17 cellular contexts compared by ENCODE assay signal in genomic region chr11:30478923-30479322, GRCh38.
DNase-seq lines count a peak whose midpoint lies in the region; ATAC-seq and TF ChIP-seq lines count a peak whose summit lies in the region.
"Had no signal": no experiment of that assay in that cellular context is flagged by ENCODE, and none has a peak within 500 bp of the region (broad histone marks: within the 10 kb centered on the region; RNA-seq: fewer than 3 reads in every experiment).

No MANE protein-coding gene starts in this region.

- H3K4me1 Mint-ChIP-seq in activated naive CD8-positive, alpha-beta T cell treated with anti-CD3 and anti-CD28 coated beads for 36 hours, result no peaks in the 10 kb centered on the region
- no peaks in the 10 kb centered on the region for H3K4me1 Mint-ChIP-seq in Calu3 (ENCODE audit: low read depth, unreplicated experiment)

- BruUV-seq in Calu3 (replicated peaks; lab: Mats Ljungman, UMichigan), result no TSS peak

- no peak for TF ChIP-seq CTCF in coronary artery (IDR thresholded peaks at IDR 0.05)
- TF ChIP-seq CTCF in right atrium auricular region (IDR thresholded peaks at IDR 0.05), result no peak
- TF ChIP-seq CTCF in psoas muscle (IDR thresholded peaks at IDR 0.05), result no peak
- no peak for TF ChIP-seq CTCF in Calu3 (IDR thresholded peaks at IDR 0.05; ENCODE audit: unreplicated experiment)

- no peak overlapping the region for H3K27ac Mint-ChIP-seq in activated naive CD8-positive, alpha-beta T cell treated with anti-CD3 and anti-CD28 coated beads for 36 hours
- H3K27ac Mint-ChIP-seq in Calu3 (ENCODE audit: unreplicated experiment), result no peak overlapping the region
- H3K27ac Mint-ChIP-seq: stimulated activated naive CD8-positive, alpha-beta T cell treated with anti-CD3 and anti-CD28 coated beads, Interleukin-15, Interleukin-2, amounts not matched to agents 100 ng/mL and 50 ng/mL, for 24 hours had no signal

- peak overlapping the region; percentile 53 to 75 for H3K27ac ChIP-seq in coronary artery
- peak overlapping the region; percentile 56 to 59 for H3K27ac ChIP-seq in right atrium auricular region
- H3K27ac ChIP-seq in psoas muscle, result peak overlapping the region; percentile 32
- H3K27ac ChIP-seq: BLaER1, HL-60, KMS-11, spleen had no signal

- no peaks in the 10 kb centered on the region for H3K9me3 ChIP-seq in right atrium auricular region
- no peaks in the 10 kb centered on the region for H3K9me3 ChIP-seq in psoas muscle
- H3K9me3 ChIP-seq: BLaER1, spleen had no signal

- no peaks in the 10 kb centered on the region for H3K36me3 Mint-ChIP-seq in activated naive CD8-positive, alpha-beta T cell treated with anti-CD3 and anti-CD28 coated beads for 36 hours
- no peaks in the 10 kb centered on the region for H3K36me3 Mint-ChIP-seq in Calu3 (ENCODE audit: insufficient read depth, unreplicated experiment)

- 16 to 24% (median 17%) methylated on average over 3 of the region's 3 CpGs for WGBS in psoas muscle, 3 donors

- CTCF ChIA-PET in Calu3 (lab: Charles Lee), result no interaction called here

- intact Hi-C loops in psoas muscle (cut with DNase I), result no loop called here
- intact Hi-C loops in Calu3 (cut with micrococcal nuclease; ENCODE audit: unreplicated experiment), result no loop called here

- no peak overlapping the region for H3K4me3 Mint-ChIP-seq in activated naive CD8-positive, alpha-beta T cell treated with anti-CD3 and anti-CD28 coated beads for 36 hours
- no peak overlapping the region for H3K4me3 Mint-ChIP-seq in Calu3 (ENCODE audit: low read depth, unreplicated experiment)
- H3K4me3 Mint-ChIP-seq: stimulated activated naive CD8-positive, alpha-beta T cell treated with anti-CD3 and anti-CD28 coated beads, Interleukin-15, Interleukin-2, amounts not matched to agents 100 ng/mL and 50 ng/mL, for 24 hours had no signal

- H3K27me3 ChIP-seq in right atrium auricular region, result no peaks in the 10 kb centered on the region
- no peaks in the 10 kb centered on the region for H3K27me3 ChIP-seq in psoas muscle (ENCODE audit: insufficient read depth in 3 of 3, low read length in 2 of 3)
- H3K27me3 ChIP-seq: BLaER1, spleen had no signal

- no peaks in the 10 kb centered on the region for H3K9me3 Mint-ChIP-seq in activated naive CD8-positive, alpha-beta T cell treated with anti-CD3 and anti-CD28 coated beads for 36 hours
- no peaks in the 10 kb centered on the region for H3K9me3 Mint-ChIP-seq in Calu3 (ENCODE audit: low read depth, unreplicated experiment)
- H3K9me3 Mint-ChIP-seq: stimulated activated naive CD8-positive, alpha-beta T cell treated with anti-CD3 and anti-CD28 coated beads, Interleukin-15, Interleukin-2, amounts not matched to agents 100 ng/mL and 50 ng/mL, for 24 hours had no signal

- H3K36me3 ChIP-seq in right atrium auricular region, result no peaks in the 10 kb centered on the region
- no peaks in the 10 kb centered on the region for H3K36me3 ChIP-seq in psoas muscle (ENCODE audit: insufficient read depth in 1 of 2, low read depth in 1 of 2)
- H3K36me3 ChIP-seq: BLaER1, spleen had no signal

- ATAC-seq in psoas muscle (peak in 2 of 4 donors; percentile 39 to 77), GM18502 (IDR thresholded peaks at IDR 0.05; ENCODE audit: poor library complexity, unreplicated experiment) (no peak)

- peaks cover 17% of the 10 kb centered on the region for H3K27me3 Mint-ChIP-seq in activated naive CD8-positive, alpha-beta T cell treated with anti-CD3 and anti-CD28 coated beads for 36 hours
- H3K27me3 Mint-ChIP-seq in Calu3 (ENCODE audit: unreplicated experiment), result no peaks in the 10 kb centered on the region

- H3K4me3 ChIP-seq in coronary artery, result peak overlapping the region; percentile 23
- no peak overlapping the region for H3K4me3 ChIP-seq in right atrium auricular region
- peak overlapping the region; percentile 17 for H3K4me3 ChIP-seq in psoas muscle
- H3K4me3 ChIP-seq: BLaER1, spleen had no signal

- DNase-seq in coronary artery (ENCODE audit: low spot score) (no peak), right atrium auricular region (ENCODE audit: low spot score) (no peak), psoas muscle (peak; percentile 19 to 54), germinal center (ENCODE audit: low spot score) (no peak), Calu3 (no peak)
- no peak for DNase-seq in activated naive CD8-positive, alpha-beta T cell treated with anti-CD3 and anti-CD28 coated beads for 36 hours
- DNase-seq: activated CD4-positive, alpha-beta T cell treated with anti-CD3 and anti-CD28 coated beads for 1 hour; activated CD8-positive, alpha-beta memory T cell treated with anti-CD3 and anti-CD28 coated beads, Interleukin-2, amount 50 U/mL, for 4 hours; activated naive CD4-positive, alpha-beta T cell treated with Interleukin-2 at 50 U/mL for 16 hours; DMS 273 treated with DMSO at 0.1 percent for 48 hours; NCI-H1105 treated with DMSO at 0.1 percent for 48 hours; spleen had no signal

- H3K4me1 ChIP-seq in right atrium auricular region, result peaks cover 0 to 43% of the 10 kb centered on the region in 2 donors
- H3K4me1 ChIP-seq in psoas muscle, result peaks cover 20% of the 10 kb centered on the region
- H3K4me1 ChIP-seq: BLaER1, spleen had no signal

Comparison
In these comparisons a context has a peak if more than half of its experiments do, and no peak if none do; other contexts are left out.
1. DNase-seq: peak in psoas muscle (2 of 2); none in coronary artery (single experiment), right atrium auricular region (single experiment), germinal center (single experiment), activated naive CD8-positive, alpha-beta T cell treated with anti-CD3 and anti-CD28 coated beads for 36 hours (single experiment) and Calu3 (single experiment).
2. H3K4me3 ChIP-seq: peak in coronary artery (single experiment) and psoas muscle (single experiment); none in right atrium auricular region (0 of 2).
3. Peak in every context shown above with its lines, with median percentiles within 50 percentile points of each other: H3K27ac ChIP-seq.